Comparison of ENCODE assay signal across 13 cellular contexts in the genomic region with DNA sequence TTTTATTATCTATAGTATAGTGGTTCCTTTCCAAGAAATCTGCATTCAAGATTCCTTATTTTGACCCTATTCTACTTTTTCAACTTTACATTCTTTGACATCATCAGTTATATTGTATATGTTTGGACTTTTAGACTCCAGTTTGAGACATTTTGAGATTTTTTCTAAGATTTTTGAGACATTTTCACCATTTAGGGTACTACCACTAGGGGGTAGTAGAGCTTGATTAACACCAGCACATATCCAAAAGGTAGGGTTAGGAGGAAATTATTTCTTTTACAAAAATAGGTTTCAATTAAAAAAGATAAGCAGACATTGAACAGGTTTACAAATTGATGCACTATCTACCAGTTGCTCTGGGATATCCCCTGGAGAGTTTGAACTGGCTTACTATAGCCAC.
DNase-seq lines count a peak whose midpoint lies in the region; TF ChIP-seq lines count a peak whose summit lies in the region.
"Had no signal": no experiment of that assay in that cellular context is flagged by ENCODE, and none has a peak within 500 bp of the region (broad histone marks: within the 10 kb centered on the region; RNA-seq: fewer than 3 reads in every experiment).

No MANE protein-coding gene starts in this region.

- CTCF ChIA-PET in AG04450 (lab: Charles Lee): no interaction called here

- no peaks in the 10 kb centered on the region for H3K79me2 ChIP-seq in OCI-LY3 (ENCODE audit: low read length)

- no peak overlapping the region for H3K27ac ChIP-seq in AG04450 (ENCODE audit: low read depth, low read length)
- H3K27ac ChIP-seq in OCI-LY3 (ENCODE audit: low read length): no peak overlapping the region
- H3K27ac ChIP-seq: esophagus squamous epithelium had no signal

- H3K9me3 ChIP-seq in AG04450 (ENCODE audit: control insufficient read depth, insufficient read depth, low read length) (no peaks in the 10 kb centered on the region), OCI-LY3 (ENCODE audit: insufficient read depth, low read length) (no peaks in the 10 kb centered on the region)
- H3K9me3 ChIP-seq: esophagus squamous epithelium had no signal

- H3K9ac ChIP-seq in OCI-LY3 (ENCODE audit: low read length): no peak overlapping the region

- no peak for DNase-seq in AG04450 (ENCODE audit: low read depth, low spot score)
- DNase-seq in GM12864 (ENCODE audit: low read depth): no peak
- DNase-seq in fibroblast of mammary gland (ENCODE audit: low read depth): peak; percentile 7
- no peak for DNase-seq in NCI-H2227 (lab: John Stamatoyannopoulos, UW; ENCODE audit: unreplicated experiment)
- no peak for DNase-seq in activated CD4-positive, alpha-beta T cell treated with anti-CD3 and anti-CD28 coated beads, Interleukin-2, amount 50 U/mL, for 1 hour
- DNase-seq in NCI-H1417 treated with DMSO at 0.1 percent for 48 hours (lab: John Stamatoyannopoulos, UW): no peak
- DNase-seq in NCI-H82 (lab: John Stamatoyannopoulos, UW): no peak
- DNase-seq: activated CD4-positive, CD25-positive, alpha-beta regulatory T cell treated with anti-CD3 and anti-CD28 coated beads, Interleukin-2, amount 50 U/mL, for 72 hours; esophagus squamous epithelium; islet precursor cell; Kasumi-1; NCI-H446 treated with DMSO at 0.1 percent for 48 hours had no signal

- TF ChIP-seq CTCF in AG04450 (IDR thresholded peaks at IDR 0.05; ENCODE audit: low read depth, low read length): peak; percentile 26
- TF ChIP-seq CTCF in GM12864 (IDR thresholded peaks at IDR 0.05; ENCODE audit: low read depth, low read length, missing control alignments): peak; percentile 38
- TF ChIP-seq CTCF in OCI-LY3 (IDR thresholded peaks at IDR 0.05; ENCODE audit: low read depth, low read length): peak; percentile 63
- TF ChIP-seq CTCF in fibroblast of mammary gland (conservative IDR thresholded peaks at IDR 0.05; ENCODE audit: control insufficient read depth, insufficient read depth, low read depth, low read length): peak; percentile 45

- no peak overlapping the region for H2AFZ ChIP-seq in OCI-LY3 (ENCODE audit: low read depth, low read length)

- POLR2A ChIA-PET in AG04450 (lab: Yijun Ruan, JAX): interaction anchor here (0.6 kb wide), 1 partner anchor 446 kb away, joined by 13 read pairs; no protein-coding TSS in a partner anchor

- no peaks in the 10 kb centered on the region for H4K20me1 ChIP-seq in OCI-LY3 (ENCODE audit: insufficient read depth, low read length)

- H3K4me2 ChIP-seq in OCI-LY3 (ENCODE audit: low read length): no peak overlapping the region

- peaks cover 5% of the 10 kb centered on the region for H3K36me3 ChIP-seq in OCI-LY3 (replicated peaks; ENCODE audit: low read depth, low read length)
- H3K36me3 ChIP-seq: esophagus squamous epithelium had no signal

- no peaks in the 10 kb centered on the region for H3K27me3 ChIP-seq in AG04450 (ENCODE audit: control insufficient read depth, insufficient read depth, low read length)
- H3K27me3 ChIP-seq in OCI-LY3 (ENCODE audit: low read depth, low read length): no peaks in the 10 kb centered on the region
- H3K27me3 ChIP-seq: esophagus squamous epithelium had no signal

- H3K4me1 ChIP-seq in OCI-LY3 (ENCODE audit: low read length): no peaks in the 10 kb centered on the region
- H3K4me1 ChIP-seq: esophagus squamous epithelium had no signal

- no peak overlapping the region for H3K4me3 ChIP-seq in AG04450 (ENCODE audit: low read depth, low read length)
- no peak overlapping the region for H3K4me3 ChIP-seq in GM12864 (ENCODE audit: low read depth, low read length)
- no peak overlapping the region for H3K4me3 ChIP-seq in OCI-LY3 (ENCODE audit: low read length)
- no peak overlapping the region for H3K4me3 ChIP-seq in fibroblast of mammary gland (ENCODE audit: control insufficient read depth, low read depth, low read length)
- H3K4me3 ChIP-seq: esophagus squamous epithelium had no signal
